28 cellular contexts compared by ENCODE assay signal in the genomic region with DNA sequence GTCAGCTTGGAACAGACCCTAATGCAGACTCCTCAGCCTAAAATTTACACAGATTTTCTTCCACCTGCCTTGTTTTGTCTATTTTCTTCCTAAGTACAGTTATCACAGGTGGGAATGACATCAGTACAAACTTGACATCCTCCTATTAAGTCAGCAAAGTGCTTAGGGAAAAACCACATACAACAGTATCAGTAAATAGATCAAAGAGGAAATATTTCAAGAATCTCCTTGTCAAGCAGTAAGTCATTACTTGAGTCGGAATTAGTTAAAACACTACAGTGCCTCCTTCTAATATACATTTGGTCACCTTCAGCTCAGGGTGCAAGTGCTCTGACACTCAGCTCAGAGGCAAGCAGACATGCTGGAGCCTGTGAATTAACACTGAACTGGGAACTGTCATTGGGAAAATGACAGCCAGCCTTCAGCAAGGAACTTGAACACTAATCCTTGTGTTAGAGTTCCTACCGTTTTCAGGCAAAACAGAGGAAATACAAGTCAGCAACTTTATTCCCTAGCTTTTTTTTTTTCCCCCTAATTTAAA.
"Had no signal": no experiment of that assay in that cellular context is flagged by ENCODE, and none has a peak within 500 bp of the region (broad histone marks: within the 10 kb centered on the region; RNA-seq: fewer than 3 reads in every experiment).

No MANE protein-coding gene starts in this region.

- H3K4me2 ChIP-seq: neural progenitor cell had no signal

- H3K9ac ChIP-seq: neural progenitor cell had no signal

- FAIRE-seq: islet of Langerhans, urothelium cell line had no signal

- DNase-seq: activated CD4-positive, alpha-beta T cell treated with anti-CD3 and anti-CD28 coated beads for 4 hours; activated CD4-positive, alpha-beta T cell treated with anti-CD3 and anti-CD28 coated beads, Interleukin-2, amount 50 U/mL, for 48 hours; activated CD4-positive, CD25-positive, alpha-beta regulatory T cell; activated CD8-positive, alpha-beta memory T cell treated with anti-CD3 and anti-CD28 coated beads, Interleukin-2, amount 50 U/mL, for 48 hours; activated naive CD4-positive, alpha-beta T cell; activated T-cell treated with anti-CD3 and anti-CD28 coated beads, Interleukin-2, amount 50 U/mL, for 4 hours; adrenal gland; cerebellar nuclear complex; esophagus squamous epithelium; head of caudate nucleus; naive thymus-derived CD8-positive, alpha-beta T cell; right lobe of liver; stimulated activated CD4-positive, alpha-beta T cell treated with anti-CD3 and anti-CD28 coated beads, Interleukin-1b, Interleukin-23, amount 100 ng/mL, for 48 hours; stimulated activated naive CD8-positive, alpha-beta T cell treated with anti-CD3 and anti-CD28 coated beads, Interleukin-15, amount 100 ng/mL, for 72 hours; T-helper 9 cell had no signal

- H3K4me3 ChIP-seq: adrenal gland, ascending aorta, breast epithelium, coronary artery, esophagus squamous epithelium, gastroesophageal sphincter, lung, neural progenitor cell, prostate gland, right lobe of liver, skin epidermis, tibial nerve had no signal

- H3K36me3 ChIP-seq: adrenal gland, ascending aorta, breast epithelium, esophagus squamous epithelium, gastroesophageal sphincter, neural progenitor cell, prostate gland, right lobe of liver, tibial nerve had no signal

- H3K4me1 ChIP-seq: adrenal gland, ascending aorta, breast epithelium, esophagus squamous epithelium, gastroesophageal sphincter, neural progenitor cell, prostate gland, right lobe of liver, tibial nerve had no signal

- H2AFZ ChIP-seq: neural progenitor cell had no signal

- H3K27me3 ChIP-seq: adrenal gland, ascending aorta, breast epithelium, esophagus squamous epithelium, gastroesophageal sphincter, neural progenitor cell, right lobe of liver, tibial nerve had no signal

- H3K9me3 ChIP-seq: adrenal gland, ascending aorta, breast epithelium, esophagus squamous epithelium, gastroesophageal sphincter, prostate gland, right lobe of liver, tibial nerve had no signal

- ATAC-seq: activated T-cell treated with anti-CD3 and anti-CD28 coated beads, Interleukin-2, amount 50 U/mL, for 4 hours; gastroesophageal sphincter; left lobe of liver; naive thymus-derived CD8-positive, alpha-beta T cell; right lobe of liver; stimulated activated effector memory CD8-positive, alpha-beta T cell treated with anti-CD3 and anti-CD28 coated beads, Interleukin-12 subunit alpha, Interleukin-12 subunit beta, amount 100 ng/mL, for 72 hours; stimulated activated naive CD8-positive, alpha-beta T cell treated with anti-CD3 and anti-CD28 coated beads, Interleukin-15, amount 100 ng/mL, for 72 hours had no signal

- H3K27ac ChIP-seq: adrenal gland, ascending aorta, breast epithelium, coronary artery, esophagus squamous epithelium, gastroesophageal sphincter, neural progenitor cell, prostate gland, right lobe of liver, skin epidermis, tibial nerve had no signal
